8 cellular contexts compared by ENCODE assay signal in genomic region chr17:77451271-77451893, GRCh38.
DNase-seq lines count a peak whose midpoint lies in the region; ATAC-seq and TF ChIP-seq lines count a peak whose summit lies in the region.

No MANE protein-coding gene starts in this region.

- TF ChIP-seq CTCF in MCF 10A (IDR thresholded peaks at IDR 0.05; ENCODE audit: unreplicated experiment): no peak

- no peaks in the 10 kb centered on the region for H3K27me3 ChIP-seq in skeletal muscle satellite cell (ENCODE audit: control insufficient read depth, insufficient read depth, low read length)

- no peak for TF ChIP-seq RAD21 in Ishikawa (IDR thresholded peaks at IDR 0.05; ENCODE audit: low read depth)

- intact Hi-C loops in MCF 10A (cut with micrococcal nuclease): no loop called here

- H3K27me3 Mint-ChIP-seq in MCF 10A (ENCODE audit: insufficient read depth, unreplicated experiment) (no peaks in the 10 kb centered on the region), immature natural killer cell (ENCODE audit: low read depth in 3 of 3) (peaks cover 5 to 15% (median 15%) of the 10 kb centered on the region in 3 donors)

- H3K27ac Mint-ChIP-seq in MCF 10A (ENCODE audit: low read depth, unreplicated experiment): peak overlapping the region; percentile 75
- H3K27ac Mint-ChIP-seq in immature natural killer cell: peak overlapping the region; percentile 93 to 99 (median 98)

- peak overlapping the region; percentile 92 for H3K4me2 ChIP-seq in skeletal muscle satellite cell (ENCODE audit: low read length)

- peak overlapping the region; percentile 62 for H3K4me3 ChIP-seq in skeletal muscle satellite cell (ENCODE audit: low read length)

- no TSS peak for BruUV-seq in MCF 10A (replicated peaks; lab: Mats Ljungman, UMichigan)

- CTCF ChIA-PET in MCF 10A (lab: Yijun Ruan, JAX): interaction anchor here (0.6 to 6.1 kb wide), 4 partner anchors 22 to 152 kb away, joined by 3 to 45 read pairs (median 4); no protein-coding TSS in a partner anchor

- H3K4me1 Mint-ChIP-seq in MCF 10A (ENCODE audit: insufficient read depth, unreplicated experiment): peaks cover 55% of the 10 kb centered on the region
- H3K4me1 Mint-ChIP-seq in immature natural killer cell: peaks cover 88% of the 10 kb centered on the region in 2 donors

- TF ChIP-seq EP300 in Ishikawa (IDR thresholded peaks at IDR 0.05; ENCODE audit: borderline replicate concordance): no peak

- DNase-seq in T-helper 2 cell: peak; percentile 49 to 73 (median 65)
- DNase-seq in MCF 10A (ENCODE audit: unreplicated experiment): no peak
- DNase-seq in immature natural killer cell: peak; percentile 63 to 70 (median 68)

- no peaks in the 10 kb centered on the region for H3K9me3 ChIP-seq in ES-I3 (ENCODE audit: control insufficient read depth, insufficient read depth, low read length)
- no peaks in the 10 kb centered on the region for H3K9me3 ChIP-seq in skeletal muscle satellite cell (replicated peaks; ENCODE audit: low read length)

- ATAC-seq in HG03442 (IDR thresholded peaks at IDR 0.05; ENCODE audit: unreplicated experiment): no peak
- ATAC-seq in GM19324 (IDR thresholded peaks at IDR 0.05; ENCODE audit: low FRiP score, unreplicated experiment): no peak

- no peaks in the 10 kb centered on the region for H3K36me3 ChIP-seq in ES-I3 (ENCODE audit: insufficient read depth, low read length)
- peaks cover 17% of the 10 kb centered on the region for H3K36me3 ChIP-seq in skeletal muscle satellite cell (ENCODE audit: insufficient read depth, low read length)

- peak overlapping the region; percentile 64 for H3K9ac ChIP-seq in ES-I3 (ENCODE audit: low read depth, low read length)
- peak overlapping the region; percentile 72 for H3K9ac ChIP-seq in skeletal muscle satellite cell (ENCODE audit: low read depth, low read length)

- H3K4me1 ChIP-seq in ES-I3 (ENCODE audit: insufficient read depth, low read length) (peaks cover 59% of the 10 kb centered on the region), skeletal muscle satellite cell (ENCODE audit: control insufficient read depth, insufficient read depth, low read length) (peaks cover 42% of the 10 kb centered on the region)

- peaks cover 56% of the 10 kb centered on the region for H3K36me3 Mint-ChIP-seq in MCF 10A (ENCODE audit: insufficient read depth, unreplicated experiment)
- peaks cover 7% of the 10 kb centered on the region in 3 donors for H3K36me3 Mint-ChIP-seq in immature natural killer cell

- H3K4me3 Mint-ChIP-seq in MCF 10A (ENCODE audit: unreplicated experiment) (peak overlapping the region; percentile 64), immature natural killer cell (peak overlapping the region; percentile 89 to 97 (median 96))

- POLR2A ChIA-PET in MCF 10A (lab: Yijun Ruan, JAX): interaction anchor here (0.6 to 7.4 kb wide), 13 partner anchors 10 to 605 kb away, joined by 3 to 167 read pairs (median 4); partner anchors contain the start of gene TNRC6C

- no peaks in the 10 kb centered on the region for H3K9me3 Mint-ChIP-seq in MCF 10A (ENCODE audit: unreplicated experiment)
- H3K9me3 Mint-ChIP-seq in immature natural killer cell: no peaks in the 10 kb centered on the region

TF ChIP-seq in Ishikawa, 13 proteins besides CTCF, POLR2A, EP300 and RAD21:
- no peak for TF ChIP-seq CEBPB (IDR thresholded peaks at IDR 0.05)
- TF ChIP-seq MAX (IDR thresholded peaks at IDR 0.05): 0 out of 2 replicates have a peak, but pooled peaks have one; percentile 10
- 0 out of 2 replicates have a peak, but pooled peaks have one; percentile 11 for TF ChIP-seq ZBTB7A (IDR thresholded peaks at IDR 0.05; ENCODE audit: low read depth)
- TF ChIP-seq EGR1 (IDR thresholded peaks at IDR 0.05): no peak
- TF ChIP-seq USF1 (IDR thresholded peaks at IDR 0.05): peak; percentile 76
